12 cellular contexts compared by ENCODE assay signal in genomic region chr1:38896169-38896568, GRCh38. TPM values are rescaled to one million over a fixed set of nuclear protein-coding genes. Genes with fewer than 3 reads are reported as not detected.
"Had no signal": no experiment of that assay in that cellular context is flagged by ENCODE, and none has a peak within 500 bp of the region (broad histone marks: within the 10 kb centered on the region; RNA-seq: fewer than 3 reads in every experiment).

No MANE protein-coding gene starts in this region.

- H3K9me3 ChIP-seq: HAP-1 had no signal

- H3K9ac ChIP-seq: GM23248 had no signal

- FAIRE-seq: H1, H54 had no signal

- H3K36me3 ChIP-seq: HAP-1 had no signal

- H3K4me2 ChIP-seq: GM23338 had no signal

- DNase-seq: GM23248, GOT3, H7, H9, HCEC 1CT, HFFc6 had no signal

- H3K4me3 ChIP-seq: GM23248, GM23338, HAP-1 had no signal

- H3K27ac ChIP-seq: GM23248 had no signal

- H2AFZ ChIP-seq: GM23248, GM23338 had no signal

- H3K4me1 ChIP-seq: HAP-1 had no signal

- ATAC-seq: GM23338, HCT116 had no signal

RNA-seq across cellular contexts. Expression of gene GJA9, which starts 14.8 kb away (rescaled TPM):
- total RNA-seq: GM23338, H1, H4, H7, H9, HFFc6 had no signal
- polyA plus RNA-seq: GM23248, H1 had no signal

RNA-seq across cellular contexts. Expression of gene RHBDL2, which starts 45.5 kb away (rescaled TPM):
- total RNA-seq: H4, H9 had no signal
